11 cellular contexts compared by ENCODE assay signal in the genomic region with DNA sequence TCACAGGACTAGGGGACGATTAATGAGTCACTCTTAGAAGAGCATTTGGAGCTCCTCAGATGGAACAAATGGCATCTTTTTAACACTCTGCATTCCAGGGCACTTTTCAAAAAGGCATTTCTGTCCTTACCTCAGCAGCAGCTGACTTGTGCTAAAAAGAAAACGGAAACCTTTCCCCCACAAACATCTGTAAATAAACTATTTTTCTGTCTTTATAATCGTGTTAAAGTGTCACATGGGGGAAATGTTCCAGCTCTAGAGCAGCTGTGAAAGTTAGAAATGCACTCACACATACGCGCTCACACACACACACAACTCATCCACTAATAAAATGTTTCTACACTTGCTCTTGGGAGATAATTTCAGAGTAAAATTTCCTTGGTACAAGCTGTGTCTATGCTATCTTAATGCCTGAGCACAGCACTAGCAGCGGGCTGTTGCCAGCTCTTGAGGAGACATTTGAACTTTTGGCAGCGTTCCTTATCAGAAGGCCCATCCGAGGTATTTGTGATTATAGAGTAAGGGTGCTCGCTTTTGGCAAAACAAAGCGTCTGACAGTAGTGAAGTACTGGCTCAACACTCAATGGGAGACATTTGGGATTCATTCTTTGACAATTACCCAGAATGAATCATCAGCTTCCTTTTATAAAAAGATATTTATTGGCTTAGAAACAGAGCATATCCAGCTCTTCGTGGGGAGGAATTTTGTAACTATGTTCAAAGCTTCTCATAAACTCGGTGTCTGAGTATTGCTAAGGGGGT.
DNase-seq lines count a peak whose midpoint lies in the region; ATAC-seq, FAIRE-seq and TF ChIP-seq lines count a peak whose summit lies in the region.
"Had no signal": no experiment of that assay in that cellular context is flagged by ENCODE, and none has a peak within 500 bp of the region (broad histone marks: within the 10 kb centered on the region; RNA-seq: fewer than 3 reads in every experiment).

No MANE protein-coding gene starts in this region.

- intact Hi-C loops in A673 (cut with micrococcal nuclease; ENCODE audit: unreplicated experiment) (no loop called here), endothelial cell of umbilical vein (cut with micrococcal nuclease) (no loop called here)
- intact Hi-C loops in activated CD8-positive, alpha-beta T cell treated with anti-CD3 and anti-CD28 coated beads for 36 hours (cut with micrococcal nuclease): no loop called here

- dilution Hi-C loops in endothelial cell of umbilical vein (cut with MboI; ENCODE audit: extremely low pct_ligation_motif_present, low sequenced_read_pairs): no loop called here

- H3K4me1 Mint-ChIP-seq in nephron progenitor cell: peaks cover 68% of the 10 kb centered on the region
- H3K4me1 Mint-ChIP-seq in activated CD8-positive, alpha-beta T cell treated with anti-CD3 and anti-CD28 coated beads for 36 hours (ENCODE audit: low read depth): no peaks in the 10 kb centered on the region

- no peaks in the 10 kb centered on the region for H3K9me1 ChIP-seq in endothelial cell of umbilical vein (replicated peaks; ENCODE audit: control insufficient read depth, extremely low read depth, insufficient read depth, low read length)

- H3K27ac ChIP-seq in A673 (ENCODE audit: low read depth, low read length, poor library complexity, severe bottlenecking) (no peak overlapping the region), endothelial cell of umbilical vein (ENCODE audit: insufficient read depth, low read depth, low read length) (no peak overlapping the region)
- H3K27ac ChIP-seq: C4-2B, epithelial cell of prostate had no signal

- H4K20me1 ChIP-seq in endothelial cell of umbilical vein (replicated peaks; ENCODE audit: control insufficient read depth, extremely low read depth, insufficient read depth, low read length): no peaks in the 10 kb centered on the region

- H2AFZ ChIP-seq in endothelial cell of umbilical vein (ENCODE audit: low read depth, low read length): no peak overlapping the region

- TF ChIP-seq CTCF in A673 (conservative IDR thresholded peaks at IDR 0.05; ENCODE audit: low read depth, low read length) (no peak), endothelial cell of umbilical vein (IDR thresholded peaks at IDR 0.05; ENCODE audit: extremely low read depth in 1 of 2, insufficient read depth in 1 of 2, low read depth in 1 of 2, low read length in 2 of 2) (no peak), nephron progenitor cell (IDR thresholded peaks at IDR 0.05) (no peak)
- TF ChIP-seq CTCF in activated CD8-positive, alpha-beta T cell treated with anti-CD3 and anti-CD28 coated beads for 36 hours (IDR thresholded peaks at IDR 0.05): no peak

- no peaks in the 10 kb centered on the region for H3K27me3 ChIP-seq in A673 (replicated peaks; ENCODE audit: insufficient read depth, low read depth, low read length, poor library complexity)
- H3K27me3 ChIP-seq in endothelial cell of umbilical vein (ENCODE audit: control insufficient read depth in 2 of 2, insufficient read depth in 2 of 2, low read length in 2 of 2): peaks cover 0 to 2% of the 10 kb centered on the region in 2 experiments

- no peak overlapping the region for H3K9ac ChIP-seq in endothelial cell of umbilical vein (replicated peaks; ENCODE audit: extremely low read depth, insufficient read depth, low read length)

- TF ChIP-seq POLR2A in endothelial cell of umbilical vein (IDR thresholded peaks at IDR 0.05; ENCODE audit: low read depth, low read length): no peak

- peak overlapping the region; percentile 87 for H3K27ac Mint-ChIP-seq in nephron progenitor cell
- H3K27ac Mint-ChIP-seq in activated CD8-positive, alpha-beta T cell treated with anti-CD3 and anti-CD28 coated beads for 36 hours: no peak overlapping the region

- H3K9me3 ChIP-seq in A673 (ENCODE audit: low read depth, low read length, poor library complexity, severe bottlenecking) (no peaks in the 10 kb centered on the region), endothelial cell of umbilical vein (replicated peaks; ENCODE audit: control insufficient read depth, insufficient read depth, low read length) (no peaks in the 10 kb centered on the region)

- no peak overlapping the region for H3K4me2 ChIP-seq in endothelial cell of umbilical vein (ENCODE audit: insufficient read depth, low read length)

- H3K4me1 ChIP-seq in A673 (ENCODE audit: insufficient read depth, low read length, poor library complexity, severe bottlenecking) (peaks cover 18% of the 10 kb centered on the region), endothelial cell of umbilical vein (ENCODE audit: control insufficient read depth, extremely low read depth, insufficient read depth, low read length) (peaks cover 6% of the 10 kb centered on the region)

- no peaks in the 10 kb centered on the region for H3K9me3 Mint-ChIP-seq in nephron progenitor cell
- H3K9me3 Mint-ChIP-seq in activated CD8-positive, alpha-beta T cell treated with anti-CD3 and anti-CD28 coated beads for 36 hours: no peaks in the 10 kb centered on the region

- H3K36me3 Mint-ChIP-seq in nephron progenitor cell (ENCODE audit: low read depth): peaks cover 14% of the 10 kb centered on the region
- peaks cover 9% of the 10 kb centered on the region for H3K36me3 Mint-ChIP-seq in activated CD8-positive, alpha-beta T cell treated with anti-CD3 and anti-CD28 coated beads for 36 hours (ENCODE audit: low read depth)

- POLR2A ChIA-PET in A673 (lab: Charles Lee; ENCODE audit: low non-redundant PET): no interaction called here
- POLR2A ChIA-PET in endothelial cell of umbilical vein (lab: Charles Lee): no interaction called here
- POLR2A ChIA-PET in activated CD8-positive, alpha-beta T cell treated with anti-CD3 and anti-CD28 coated beads for 36 hours (lab: Charles Lee): interaction anchor here (0.8 to 1.6 kb wide), 3 partner anchors 10 to 20 kb away, joined by 3 to 6 read pairs (median 4); no protein-coding TSS in a partner anchor

- DNase-seq in A673 (ENCODE audit: low spot score) (peak; percentile 89), NCI-H1105 (lab: John Stamatoyannopoulos, UW) (peak; percentile 1), endothelial cell of umbilical vein (ENCODE audit: low read depth, low spot score) (peak; percentile 42), nephron progenitor cell (no peak), HT-29 (ENCODE audit: low spot score) (no peak)
- DNase-seq in activated CD8-positive, alpha-beta T cell treated with anti-CD3 and anti-CD28 coated beads for 36 hours: no peak

- H3K4me3 ChIP-seq in A673 (ENCODE audit: low read depth, low read length, poor library complexity, severe bottlenecking) (no peak overlapping the region), endothelial cell of umbilical vein (replicated peaks in 1 of 3; ENCODE audit: insufficient read depth in 1 of 3, low read depth in 1 of 3, low read length in 3 of 3) (no peak overlapping the region)
- H3K4me3 ChIP-seq: skin epidermis had no signal

- ATAC-seq in HG02973 (IDR thresholded peaks at IDR 0.05; ENCODE audit: unreplicated experiment): no peak
- ATAC-seq in activated CD8-positive, alpha-beta T cell treated with anti-CD3 and anti-CD28 coated beads for 36 hours: no peak
- no peak for ATAC-seq in HG02981 (IDR thresholded peaks at IDR 0.05; ENCODE audit: unreplicated experiment)

- no TSS peak for BruUV-seq in A673 (replicated peaks; lab: Mats Ljungman, UMichigan)
- no TSS peak for BruUV-seq in endothelial cell of umbilical vein (replicated peaks; lab: Mats Ljungman, UMichigan)

- FAIRE-seq in endothelial cell of umbilical vein (lab: Jason Lieb, UNC): peak; percentile 82

- H3K36me3 ChIP-seq in A673 (ENCODE audit: insufficient read depth, low read length, poor library complexity, severe bottlenecking): no peaks in the 10 kb centered on the region
- no peaks in the 10 kb centered on the region for H3K36me3 ChIP-seq in endothelial cell of umbilical vein (ENCODE audit: control insufficient read depth in 2 of 2, extremely low read depth in 1 of 2, insufficient read depth in 2 of 2, low read length in 2 of 2)

- no peaks in the 10 kb centered on the region for H3K27me3 Mint-ChIP-seq in nephron progenitor cell (ENCODE audit: low read depth, poor library complexity)
- H3K27me3 Mint-ChIP-seq in activated CD8-positive, alpha-beta T cell treated with anti-CD3 and anti-CD28 coated beads for 36 hours: no peaks in the 10 kb centered on the region

- H3K79me2 ChIP-seq in endothelial cell of umbilical vein (ENCODE audit: control insufficient read depth, insufficient read depth, low read length): no peaks in the 10 kb centered on the region

- CTCF ChIA-PET in A673 (lab: Charles Lee) (interaction anchor here (0.6 kb wide), 2 partner anchors 19 to 242 kb away, joined by 5 read pairs; no protein-coding TSS in a partner anchor), endothelial cell of umbilical vein (lab: Charles Lee) (interaction anchor here (0.6 to 1.9 kb wide), 8 partner anchors 8 to 154 kb away, joined by 3 to 6 read pairs (median 4); no protein-coding TSS in a partner anchor)
- CTCF ChIA-PET in activated CD8-positive, alpha-beta T cell treated with anti-CD3 and anti-CD28 coated beads for 36 hours (lab: Charles Lee): no interaction called here

- H3K4me3 Mint-ChIP-seq in nephron progenitor cell: no peak overlapping the region
- H3K4me3 Mint-ChIP-seq in activated CD8-positive, alpha-beta T cell treated with anti-CD3 and anti-CD28 coated beads for 36 hours: no peak overlapping the region

TF ChIP-seq in endothelial cell of umbilical vein, 7 proteins besides CTCF, POLR2A, EP300 and RAD21:
- TF ChIP-seq, protein P1, sequence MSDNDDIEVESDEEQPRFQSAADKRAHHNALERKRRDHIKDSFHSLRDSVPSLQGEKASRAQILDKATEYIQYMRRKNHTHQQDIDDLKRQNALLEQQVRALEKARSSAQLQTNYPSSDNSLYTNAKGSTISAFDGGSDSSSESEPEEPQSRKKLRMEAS (IDR thresholded peaks at IDR 0.05; ENCODE audit: insufficient read depth, insufficient read length): no peak
- TF ChIP-seq GATA2 (IDR thresholded peaks at IDR 0.05; ENCODE audit: insufficient read depth, insufficient read length, low read depth, low read length) (peak; percentile 26), JUN (IDR thresholded peaks at IDR 0.05; ENCODE audit: borderline replicate concordance, insufficient read depth, insufficient read length, low read depth) (no peak), FOS (IDR thresholded peaks at IDR 0.05; ENCODE audit: borderline replicate concordance, insufficient read depth, low read length) (peak; percentile 29)

Comparison
In these comparisons a context has a peak if more than half of its experiments do, and no peak if none do; other contexts are left out.
1. DNase-seq: peak in A673 (single experiment), NCI-H1105 (single experiment) and endothelial cell of umbilical vein (single experiment); none in nephron progenitor cell (single experiment), HT-29 (single experiment) and activated CD8-positive, alpha-beta T cell treated with anti-CD3 and anti-CD28 coated beads for 36 hours (single experiment).